25 cellular contexts compared by ENCODE assay signal in genomic region chr20:24493661-24494459, GRCh38. TPM values are rescaled to one million over a fixed set of nuclear protein-coding genes. Genes with fewer than 3 reads are reported as not detected.
DNase-seq lines count a peak whose midpoint lies in the region; ATAC-seq and TF ChIP-seq lines count a peak whose summit lies in the region.
"Had no signal": no experiment of that assay in that cellular context is flagged by ENCODE, and none has a peak within 500 bp of the region (broad histone marks: within the 10 kb centered on the region; RNA-seq: fewer than 3 reads in every experiment).

No MANE protein-coding gene starts in this region.

- CTCF ChIA-PET in HEK293 (lab: Yijun Ruan, JAX), result interaction anchor here (0.5 kb wide), 1 partner anchor 22 kb away, joined by 5 read pairs; no protein-coding TSS in a partner anchor

- POLR2A ChIA-PET in HEK293 (lab: Yijun Ruan, JAX), result no interaction called here

- no peak for TF ChIP-seq CTCF in HEK293 (tag by site-specific recombination; IDR thresholded peaks at IDR 0.05)
- TF ChIP-seq CTCF in spleen (IDR thresholded peaks at IDR 0.05 in 8 of 11, conservative IDR thresholded peaks at IDR 0.05 in 3 of 11), result no peak
- no peak for TF ChIP-seq CTCF in GM10266 (IDR thresholded peaks at IDR 0.05; ENCODE audit: control insufficient read depth, insufficient read depth, low read depth, missing control alignments)

- DNase-seq in ELF-1 (ENCODE audit: low read depth, low spot score), result peak; percentile 40
- DNase-seq in left lobe of liver (ENCODE audit: low spot score), result peak; percentile 18
- peak; percentile 62 for DNase-seq in spleen
- DNase-seq in GM10266 (ENCODE audit: extremely low spot score), result no peak
- no peak for DNase-seq in GF-D8 (lab: John Stamatoyannopoulos, UW)
- no peak for DNase-seq in central memory CD4-positive, alpha-beta T cell
- DNase-seq: AML-193; Calu3; CD8-positive, alpha-beta memory T cell; DMS79 treated with DMSO at 0.1 percent for 48 hours; GM23248; MM.1S; NCI-H2029 treated with DMSO at 0.1 percent for 48 hours; NCI-H2227 treated with DMSO at 0.1 percent for 48 hours; NCI-H526 treated with DMSO at 0.1 percent for 48 hours; SHP77 had no signal

- no peak for TF ChIP-seq POLR2A in spleen (IDR thresholded peaks at IDR 0.05)

- no peak for ATAC-seq in left lobe of liver
- ATAC-seq: A549, HCT116 had no signal

- H3K27me3 ChIP-seq in spleen (replicated peaks in 1 of 7), result no peaks in the 10 kb centered on the region

- 84 to 94% (median 89%) methylated on average over 23 of the region's 23 CpGs for WGBS in spleen, 5 donors

- no peak overlapping the region for H3K27ac ChIP-seq in HEK293 (ENCODE audit: extremely low read depth, low read depth, low read length)
- H3K27ac ChIP-seq in spleen, result no peak overlapping the region
- H3K27ac ChIP-seq: A549, C4-2B, GM23248, HL-60, KMS-11, RWPE1 had no signal

- H3K4me1 ChIP-seq in HEK293 (ENCODE audit: control insufficient read depth, insufficient read depth, low read length) (peaks cover 4% of the 10 kb centered on the region; the same call in 1 of the 2 replicates), spleen (no peaks in the 10 kb centered on the region)

- H3K9me3 ChIP-seq in HEK293 (ENCODE audit: control insufficient read depth, insufficient read depth, low read depth, low read length), result no peaks in the 10 kb centered on the region
- no peaks in the 10 kb centered on the region for H3K9me3 ChIP-seq in spleen
- H3K9me3 ChIP-seq: A549 had no signal

- no peak overlapping the region for H3K4me3 ChIP-seq in HEK293 (ENCODE audit: low read depth, low read length)
- no peak overlapping the region for H3K4me3 ChIP-seq in spleen
- H3K4me3 ChIP-seq: A549, GM23248 had no signal

- peaks cover 0 to 7% of the 10 kb centered on the region in 2 experiments; a peak in 2 of 3 replicates for H3K36me3 ChIP-seq in HEK293 (ENCODE audit: control insufficient read depth in 2 of 2, insufficient read depth in 1 of 2, low read length in 2 of 2)
- H3K36me3 ChIP-seq in spleen, result no peaks in the 10 kb centered on the region

- intact Hi-C loops in spleen (cut with DNase I; ENCODE audit: low total_unique reads), result no loop called here

TF ChIP-seq in HEK293, 187 proteins besides CTCF, POLR2A, EP300 and RAD21:
- TF ChIP-seq PRDM6 (tag by site-specific recombination; IDR thresholded peaks at IDR 0.05), result no peak
- TF ChIP-seq ZNF664 (tag by site-specific recombination; IDR thresholded peaks at IDR 0.05), result no peak
- peak; percentile 84 for TF ChIP-seq EGR2 (tag by site-specific recombination; IDR thresholded peaks at IDR 0.05; ENCODE audit: low read depth)
- 0 out of 2 replicates have a peak, but pooled peaks have one; percentile 31 for TF ChIP-seq ZNF341 (tag by site-specific recombination; IDR thresholded peaks at IDR 0.05; ENCODE audit: low read depth)
- TF ChIP-seq ZNF311 (tag by site-specific recombination; IDR thresholded peaks at IDR 0.05; ENCODE audit: borderline replicate concordance), result no peak
TF ChIP-seq in HEK293: peak in this region for 2.

RNA-seq across cellular contexts. Expression of gene SYNDIG1, which starts 24.4 kb away (rescaled TPM):
- total RNA-seq in left lobe of liver, result not detected
- total RNA-seq in spleen, result 1 to 10 TPM in 5 of 7 donors, under 1 TPM in 2; 0.70 to 3.5 (median 1.4) TPM
- polyA plus RNA-seq in spleen, result 1 to 10 TPM; 1.2 to 1.4 (median 1.2) TPM
- total RNA-seq: Calu3; CD8-positive, alpha-beta memory T cell; NCI-H460 had no signal
- polyA plus RNA-seq: CD8-positive, alpha-beta memory T cell; IgD-negative memory B cell had no signal

Comparison
In these comparisons a context has a peak if more than half of its experiments do, and no peak if none do; other contexts are left out.
1. DNase-seq: peak in ELF-1 (single experiment), left lobe of liver (single experiment) and spleen (single experiment); none in GM10266 (single experiment), GF-D8 (single experiment) and central memory CD4-positive, alpha-beta T cell (single experiment).